ENCODE assay signal across 10 cellular contexts in the genomic region with DNA sequence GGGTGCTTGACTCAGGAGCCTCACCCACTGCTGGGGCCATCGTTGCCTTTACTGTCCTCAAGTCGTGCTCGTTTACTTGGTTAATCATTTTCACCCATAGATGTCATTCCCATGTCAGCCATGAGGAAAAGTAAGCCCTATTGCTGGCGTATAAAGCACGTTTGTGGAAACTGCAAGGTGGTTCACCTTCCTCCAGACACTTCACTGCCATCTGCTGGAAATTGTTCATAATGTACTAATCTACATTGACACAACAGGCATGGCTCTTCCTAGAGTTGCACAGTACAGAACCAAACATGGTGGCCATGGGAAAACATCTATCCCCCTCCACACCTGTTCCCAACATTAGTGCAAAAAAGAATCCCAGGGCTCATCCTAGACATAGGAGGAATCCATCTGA.
DNase-seq lines count a peak whose midpoint lies in the region; ATAC-seq lines count a peak whose summit lies in the region.
"Had no signal": no experiment of that assay in that cellular context is flagged by ENCODE, and none has a peak within 500 bp of the region (broad histone marks: within the 10 kb centered on the region; RNA-seq: fewer than 3 reads in every experiment).

No MANE protein-coding gene starts in this region.

- ATAC-seq in left lobe of liver, result peak; percentile 87

- no peaks in the 10 kb centered on the region for H3K9me3 ChIP-seq in SJCRH30 (replicated peaks)
- H3K9me3 ChIP-seq: Peyer's patch had no signal

- H3K4me1 ChIP-seq in SJCRH30, result no peaks in the 10 kb centered on the region
- H3K4me1 ChIP-seq: Peyer's patch had no signal

- no peak overlapping the region for H3K27ac ChIP-seq in SJCRH30
- H3K27ac ChIP-seq: Peyer's patch had no signal

- no peak overlapping the region for H3K4me3 ChIP-seq in SJCRH30
- H3K4me3 ChIP-seq: Peyer's patch had no signal

- DNase-seq in D341Med (ENCODE audit: low spot score) (peak; percentile 34), HT1080 (ENCODE audit: low read depth) (peak; percentile 28), SJCRH30 (peak; percentile 5 to 38), left lobe of liver (ENCODE audit: low spot score) (no peak), 8988T (no peak), dedifferentiated amniotic fluid mesenchymal stem cell (ENCODE audit: extremely low spot score) (no peak), C1 segment of cervical spinal cord (lab: John Stamatoyannopoulos, UW) (no peak), AG20443 (ENCODE audit: low spot score) (no peak)
- DNase-seq: activated T-cell treated with anti-CD3 and anti-CD28 coated beads, Interleukin-2, amount 50 U/mL, for 48 hours; Peyer's patch had no signal

- no peaks in the 10 kb centered on the region for H3K36me3 ChIP-seq in SJCRH30
- H3K36me3 ChIP-seq: Peyer's patch had no signal

- no peaks in the 10 kb centered on the region for H3K27me3 ChIP-seq in SJCRH30
- H3K27me3 ChIP-seq: Peyer's patch had no signal

Comparison
In these comparisons a context has a peak if more than half of its experiments do, and no peak if none do; other contexts are left out.
1. DNase-seq: peak in D341Med (single experiment), HT1080 (single experiment) and SJCRH30 (2 of 2); none in left lobe of liver (single experiment), 8988T (single experiment), dedifferentiated amniotic fluid mesenchymal stem cell (single experiment), C1 segment of cervical spinal cord (0 of 14) and AG20443 (single experiment).